Comparison of ENCODE assay signal across 18 cellular contexts in genomic region chr3:13818919-13819318, GRCh38.
"Had no signal": no experiment of that assay in that cellular context is flagged by ENCODE, and none has a peak within 500 bp of the region (broad histone marks: within the 10 kb centered on the region; RNA-seq: fewer than 3 reads in every experiment).

No MANE protein-coding gene starts in this region.

- H2AFZ ChIP-seq: hepatocyte had no signal

- FAIRE-seq: kidney had no signal

- H3K4me3 ChIP-seq: colonic mucosa, esophagus squamous epithelium, gastroesophageal sphincter, hepatocyte, left ventricle myocardium inferior, right atrium auricular region, smooth muscle cell, tibial nerve had no signal

- ATAC-seq: gastroesophageal sphincter; left cardiac atrium; naive thymus-derived CD4-positive, alpha-beta T cell; stimulated activated memory B cell treated with anti-CD40 and anti-IgM and Interleukin-4, amounts not matched to agents 10 μg/mL and 1 μg/mL and 100 μg/mL, for 72 hours had no signal

- H3K79me2 ChIP-seq: hepatocyte had no signal

- H3K36me3 ChIP-seq: colonic mucosa, esophagus squamous epithelium, gastroesophageal sphincter, left ventricle myocardium inferior, neutrophil, right atrium auricular region, tibial nerve had no signal

- H3K27me3 ChIP-seq: colonic mucosa, hepatocyte, neutrophil, right atrium auricular region, tibial nerve had no signal

- H3K4me2 ChIP-seq: hepatocyte, smooth muscle cell had no signal

- H3K4me1 ChIP-seq: colonic mucosa, esophagus squamous epithelium, gastroesophageal sphincter, left ventricle myocardium inferior, right atrium auricular region, tibial nerve had no signal

- DNase-seq: colonic mucosa; dermis blood vessel endothelial cell; esophagus squamous epithelium; foreskin fibroblast; head of caudate nucleus; kidney; left cardiac atrium; left ventricle myocardium inferior; naive thymus-derived CD4-positive, alpha-beta T cell; nephron progenitor cell; stimulated activated CD4-positive, alpha-beta T cell treated with anti-CD3 and anti-CD28 coated beads, Interleukin-4, amount 100 ng/mL, for 24 hours had no signal

- H3K27ac ChIP-seq: colonic mucosa, esophagus squamous epithelium, gastroesophageal sphincter, hepatocyte, left ventricle myocardium inferior, neutrophil, right atrium auricular region, tibial nerve had no signal
